Comparison of ENCODE assay signal across 1 cellular context in the genomic region with DNA sequence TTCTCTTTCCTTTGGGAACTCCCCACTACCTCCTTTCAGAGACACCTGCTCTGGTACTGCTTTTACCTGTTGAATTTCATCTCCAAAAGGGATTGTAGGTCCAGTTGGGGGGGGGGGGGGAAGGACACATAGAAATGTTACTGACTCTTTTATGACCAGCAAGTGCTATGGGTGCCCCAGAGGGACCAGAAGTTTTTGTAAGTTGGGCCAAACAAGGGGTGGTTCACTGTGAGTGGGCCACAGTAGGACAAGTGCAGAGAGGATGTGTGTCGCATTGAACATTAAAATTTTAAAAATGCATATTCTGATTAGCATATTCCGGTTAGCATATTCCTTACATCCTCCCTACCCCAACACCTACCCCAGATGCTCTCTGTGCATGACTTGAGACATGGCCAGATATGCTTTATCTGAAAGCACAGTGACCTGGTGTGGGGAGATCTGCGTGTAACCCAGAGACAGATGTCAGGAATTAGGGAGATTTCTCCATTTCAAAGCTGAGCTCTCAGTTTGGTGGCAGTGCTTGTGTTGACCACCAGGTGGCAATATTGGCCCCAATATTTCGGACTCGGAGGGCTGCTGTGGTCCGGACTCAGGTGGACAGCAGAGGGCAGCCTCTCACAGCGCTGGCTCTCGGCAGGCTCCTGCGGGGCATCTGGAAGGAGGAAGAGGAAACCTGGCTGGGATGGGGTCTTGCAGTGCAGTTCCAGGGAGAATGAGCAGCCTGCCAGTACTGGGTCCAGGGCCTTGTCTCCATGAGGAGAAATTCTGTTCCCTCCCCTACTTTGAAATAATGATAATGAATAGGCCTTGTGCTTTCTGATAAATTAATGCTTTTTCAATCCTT.
TF ChIP-seq lines count a peak whose summit lies in the region.

No MANE protein-coding gene starts in this region.

TF ChIP-seq in HepG2, 621 proteins besides CTCF, POLR2A, EP300 and RAD21 (continued from another document and continues in another):
- TF ChIP-seq TAF15 (IDR thresholded peaks at IDR 0.05; ENCODE audit: low read depth, low read length, poor library complexity, severe bottlenecking), result no peak
- TF ChIP-seq CHD4 (IDR thresholded peaks at IDR 0.05; ENCODE audit: borderline replicate concordance, low read length), result no peak
- TF ChIP-seq, protein P1, sequence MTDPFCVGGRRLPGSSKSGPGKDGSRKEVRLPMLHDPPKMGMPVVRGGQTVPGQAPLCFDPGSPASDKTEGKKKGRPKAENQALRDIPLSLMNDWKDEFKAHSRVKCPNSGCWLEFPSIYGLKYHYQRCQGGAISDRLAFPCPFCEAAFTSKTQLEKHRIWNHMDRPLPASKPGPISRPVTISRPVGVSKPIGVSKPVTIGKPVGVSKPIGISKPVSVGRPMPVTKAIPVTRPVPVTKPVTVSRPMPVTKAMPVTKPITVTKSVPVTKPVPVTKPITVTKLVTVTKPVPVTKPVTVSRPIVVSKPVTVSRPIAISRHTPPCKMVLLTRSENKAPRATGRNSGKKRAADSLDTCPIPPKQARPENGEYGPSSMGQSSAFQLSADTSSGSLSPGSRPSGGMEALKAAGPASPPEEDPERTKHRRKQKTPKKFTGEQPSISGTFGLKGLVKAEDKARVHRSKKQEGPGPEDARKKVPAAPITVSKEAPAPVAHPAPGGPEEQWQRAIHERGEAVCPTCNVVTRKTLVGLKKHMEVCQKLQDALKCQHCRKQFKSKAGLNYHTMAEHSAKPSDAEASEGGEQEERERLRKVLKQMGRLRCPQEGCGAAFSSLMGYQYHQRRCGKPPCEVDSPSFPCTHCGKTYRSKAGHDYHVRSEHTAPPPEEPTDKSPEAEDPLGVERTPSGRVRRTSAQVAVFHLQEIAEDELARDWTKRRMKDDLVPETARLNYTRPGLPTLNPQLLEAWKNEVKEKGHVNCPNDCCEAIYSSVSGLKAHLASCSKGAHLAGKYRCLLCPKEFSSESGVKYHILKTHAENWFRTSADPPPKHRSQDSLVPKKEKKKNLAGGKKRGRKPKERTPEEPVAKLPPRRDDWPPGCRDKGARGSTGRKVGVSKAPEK (CRISPR knock-in tag; IDR thresholded peaks at IDR 0.05; ENCODE audit: borderline replicate concordance), result peak; percentile 35; the same call in 1 of the 2 replicates
- TF ChIP-seq, protein P2, sequence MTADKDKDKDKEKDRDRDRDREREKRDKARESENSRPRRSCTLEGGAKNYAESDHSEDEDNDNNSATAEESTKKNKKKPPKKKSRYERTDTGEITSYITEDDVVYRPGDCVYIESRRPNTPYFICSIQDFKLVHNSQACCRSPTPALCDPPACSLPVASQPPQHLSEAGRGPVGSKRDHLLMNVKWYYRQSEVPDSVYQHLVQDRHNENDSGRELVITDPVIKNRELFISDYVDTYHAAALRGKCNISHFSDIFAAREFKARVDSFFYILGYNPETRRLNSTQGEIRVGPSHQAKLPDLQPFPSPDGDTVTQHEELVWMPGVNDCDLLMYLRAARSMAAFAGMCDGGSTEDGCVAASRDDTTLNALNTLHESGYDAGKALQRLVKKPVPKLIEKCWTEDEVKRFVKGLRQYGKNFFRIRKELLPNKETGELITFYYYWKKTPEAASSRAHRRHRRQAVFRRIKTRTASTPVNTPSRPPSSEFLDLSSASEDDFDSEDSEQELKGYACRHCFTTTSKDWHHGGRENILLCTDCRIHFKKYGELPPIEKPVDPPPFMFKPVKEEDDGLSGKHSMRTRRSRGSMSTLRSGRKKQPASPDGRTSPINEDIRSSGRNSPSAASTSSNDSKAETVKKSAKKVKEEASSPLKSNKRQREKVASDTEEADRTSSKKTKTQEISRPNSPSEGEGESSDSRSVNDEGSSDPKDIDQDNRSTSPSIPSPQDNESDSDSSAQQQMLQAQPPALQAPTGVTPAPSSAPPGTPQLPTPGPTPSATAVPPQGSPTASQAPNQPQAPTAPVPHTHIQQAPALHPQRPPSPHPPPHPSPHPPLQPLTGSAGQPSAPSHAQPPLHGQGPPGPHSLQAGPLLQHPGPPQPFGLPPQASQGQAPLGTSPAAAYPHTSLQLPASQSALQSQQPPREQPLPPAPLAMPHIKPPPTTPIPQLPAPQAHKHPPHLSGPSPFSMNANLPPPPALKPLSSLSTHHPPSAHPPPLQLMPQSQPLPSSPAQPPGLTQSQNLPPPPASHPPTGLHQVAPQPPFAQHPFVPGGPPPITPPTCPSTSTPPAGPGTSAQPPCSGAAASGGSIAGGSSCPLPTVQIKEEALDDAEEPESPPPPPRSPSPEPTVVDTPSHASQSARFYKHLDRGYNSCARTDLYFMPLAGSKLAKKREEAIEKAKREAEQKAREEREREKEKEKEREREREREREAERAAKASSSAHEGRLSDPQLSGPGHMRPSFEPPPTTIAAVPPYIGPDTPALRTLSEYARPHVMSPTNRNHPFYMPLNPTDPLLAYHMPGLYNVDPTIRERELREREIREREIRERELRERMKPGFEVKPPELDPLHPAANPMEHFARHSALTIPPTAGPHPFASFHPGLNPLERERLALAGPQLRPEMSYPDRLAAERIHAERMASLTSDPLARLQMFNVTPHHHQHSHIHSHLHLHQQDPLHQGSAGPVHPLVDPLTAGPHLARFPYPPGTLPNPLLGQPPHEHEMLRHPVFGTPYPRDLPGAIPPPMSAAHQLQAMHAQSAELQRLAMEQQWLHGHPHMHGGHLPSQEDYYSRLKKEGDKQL (CRISPR knock-in tag; IDR thresholded peaks at IDR 0.05; ENCODE audit: low read depth), result peak; percentile 39; the same call in 1 of the 2 replicates
- TF ChIP-seq, protein P3, sequence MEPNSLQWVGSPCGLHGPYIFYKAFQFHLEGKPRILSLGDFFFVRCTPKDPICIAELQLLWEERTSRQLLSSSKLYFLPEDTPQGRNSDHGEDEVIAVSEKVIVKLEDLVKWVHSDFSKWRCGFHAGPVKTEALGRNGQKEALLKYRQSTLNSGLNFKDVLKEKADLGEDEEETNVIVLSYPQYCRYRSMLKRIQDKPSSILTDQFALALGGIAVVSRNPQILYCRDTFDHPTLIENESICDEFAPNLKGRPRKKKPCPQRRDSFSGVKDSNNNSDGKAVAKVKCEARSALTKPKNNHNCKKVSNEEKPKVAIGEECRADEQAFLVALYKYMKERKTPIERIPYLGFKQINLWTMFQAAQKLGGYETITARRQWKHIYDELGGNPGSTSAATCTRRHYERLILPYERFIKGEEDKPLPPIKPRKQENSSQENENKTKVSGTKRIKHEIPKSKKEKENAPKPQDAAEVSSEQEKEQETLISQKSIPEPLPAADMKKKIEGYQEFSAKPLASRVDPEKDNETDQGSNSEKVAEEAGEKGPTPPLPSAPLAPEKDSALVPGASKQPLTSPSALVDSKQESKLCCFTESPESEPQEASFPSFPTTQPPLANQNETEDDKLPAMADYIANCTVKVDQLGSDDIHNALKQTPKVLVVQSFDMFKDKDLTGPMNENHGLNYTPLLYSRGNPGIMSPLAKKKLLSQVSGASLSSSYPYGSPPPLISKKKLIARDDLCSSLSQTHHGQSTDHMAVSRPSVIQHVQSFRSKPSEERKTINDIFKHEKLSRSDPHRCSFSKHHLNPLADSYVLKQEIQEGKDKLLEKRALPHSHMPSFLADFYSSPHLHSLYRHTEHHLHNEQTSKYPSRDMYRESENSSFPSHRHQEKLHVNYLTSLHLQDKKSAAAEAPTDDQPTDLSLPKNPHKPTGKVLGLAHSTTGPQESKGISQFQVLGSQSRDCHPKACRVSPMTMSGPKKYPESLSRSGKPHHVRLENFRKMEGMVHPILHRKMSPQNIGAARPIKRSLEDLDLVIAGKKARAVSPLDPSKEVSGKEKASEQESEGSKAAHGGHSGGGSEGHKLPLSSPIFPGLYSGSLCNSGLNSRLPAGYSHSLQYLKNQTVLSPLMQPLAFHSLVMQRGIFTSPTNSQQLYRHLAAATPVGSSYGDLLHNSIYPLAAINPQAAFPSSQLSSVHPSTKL (CRISPR knock-in tag; IDR thresholded peaks at IDR 0.05), result peak; percentile 85
- TF ChIP-seq ZNF143 (CRISPR knock-in tag; IDR thresholded peaks at IDR 0.05), result no peak
- no peak for TF ChIP-seq KLF13 (CRISPR knock-in tag; IDR thresholded peaks at IDR 0.05)
- peak; percentile 99 for TF ChIP-seq JARID2 (CRISPR knock-in tag; IDR thresholded peaks at IDR 0.05; ENCODE audit: insufficient replicate concordance)
- TF ChIP-seq, protein P4, sequence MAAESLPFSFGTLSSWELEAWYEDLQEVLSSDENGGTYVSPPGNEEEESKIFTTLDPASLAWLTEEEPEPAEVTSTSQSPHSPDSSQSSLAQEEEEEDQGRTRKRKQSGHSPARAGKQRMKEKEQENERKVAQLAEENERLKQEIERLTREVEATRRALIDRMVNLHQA (CRISPR knock-in tag; IDR thresholded peaks at IDR 0.05), result no peak
- no peak for TF ChIP-seq ZNF530 (CRISPR knock-in tag; IDR thresholded peaks at IDR 0.05; ENCODE audit: low read depth)
- TF ChIP-seq CEBPG (CRISPR knock-in tag; IDR thresholded peaks at IDR 0.05), result peak; percentile 69
- peak; percentile 43; the same call in 1 of the 2 replicates for TF ChIP-seq ZNF891 (CRISPR knock-in tag; IDR thresholded peaks at IDR 0.05)
- TF ChIP-seq, protein P5, sequence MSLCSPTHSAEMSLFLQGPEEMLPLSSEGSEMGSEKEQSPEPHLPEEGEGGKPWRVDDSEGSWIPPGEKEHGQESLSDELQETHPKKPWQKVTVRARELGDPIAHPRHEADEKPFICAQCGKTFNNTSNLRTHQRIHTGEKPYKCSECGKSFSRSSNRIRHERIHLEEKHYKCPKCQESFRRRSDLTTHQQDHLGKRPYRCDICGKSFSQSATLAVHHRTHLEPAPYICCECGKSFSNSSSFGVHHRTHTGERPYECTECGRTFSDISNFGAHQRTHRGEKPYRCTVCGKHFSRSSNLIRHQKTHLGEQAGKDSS (CRISPR knock-in tag; IDR thresholded peaks at IDR 0.05; ENCODE audit: borderline replicate concordance, low read depth), result peak; percentile 93; the same call in 1 of the 2 replicates
- TF ChIP-seq ZNF674 (CRISPR knock-in tag; IDR thresholded peaks at IDR 0.05; ENCODE audit: low read depth), result no peak
- no peak for TF ChIP-seq RBFOX2 (IDR thresholded peaks at IDR 0.05; ENCODE audit: low read depth, low read length)
- no peak for TF ChIP-seq SRF (IDR thresholded peaks at IDR 0.05; ENCODE audit: low read depth, low read length)
- no peak; the same call in 1 of the 2 replicates for TF ChIP-seq ZNF430 (CRISPR knock-in tag; IDR thresholded peaks at IDR 0.05)
- TF ChIP-seq, protein P6, sequence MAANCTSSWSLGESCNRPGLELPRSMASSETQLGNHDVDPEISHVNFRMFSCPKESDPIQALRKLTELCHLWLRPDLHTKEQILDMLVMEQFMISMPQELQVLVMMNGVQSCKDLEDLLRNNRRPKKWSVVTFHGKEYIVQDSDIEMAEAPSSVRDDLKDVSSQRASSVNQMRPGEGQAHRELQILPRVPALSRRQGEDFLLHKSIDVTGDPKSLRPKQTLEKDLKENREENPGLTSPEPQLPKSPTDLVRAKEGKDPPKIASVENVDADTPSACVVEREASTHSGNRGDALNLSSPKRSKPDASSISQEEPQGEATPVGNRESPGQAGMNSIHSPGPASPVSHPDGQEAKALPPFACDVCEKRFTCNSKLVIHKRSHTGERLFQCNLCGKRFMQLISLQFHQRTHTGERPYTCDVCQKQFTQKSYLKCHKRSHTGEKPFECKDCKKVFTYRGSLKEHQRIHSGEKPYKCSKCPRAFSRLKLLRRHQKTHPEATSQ (CRISPR knock-in tag; IDR thresholded peaks at IDR 0.05; ENCODE audit: borderline replicate concordance), result 0 out of 2 replicates have a peak, but pooled peaks have one; percentile 69
- no peak for TF ChIP-seq SSRP1 (CRISPR knock-in tag; IDR thresholded peaks at IDR 0.05)
- TF ChIP-seq, protein P7, sequence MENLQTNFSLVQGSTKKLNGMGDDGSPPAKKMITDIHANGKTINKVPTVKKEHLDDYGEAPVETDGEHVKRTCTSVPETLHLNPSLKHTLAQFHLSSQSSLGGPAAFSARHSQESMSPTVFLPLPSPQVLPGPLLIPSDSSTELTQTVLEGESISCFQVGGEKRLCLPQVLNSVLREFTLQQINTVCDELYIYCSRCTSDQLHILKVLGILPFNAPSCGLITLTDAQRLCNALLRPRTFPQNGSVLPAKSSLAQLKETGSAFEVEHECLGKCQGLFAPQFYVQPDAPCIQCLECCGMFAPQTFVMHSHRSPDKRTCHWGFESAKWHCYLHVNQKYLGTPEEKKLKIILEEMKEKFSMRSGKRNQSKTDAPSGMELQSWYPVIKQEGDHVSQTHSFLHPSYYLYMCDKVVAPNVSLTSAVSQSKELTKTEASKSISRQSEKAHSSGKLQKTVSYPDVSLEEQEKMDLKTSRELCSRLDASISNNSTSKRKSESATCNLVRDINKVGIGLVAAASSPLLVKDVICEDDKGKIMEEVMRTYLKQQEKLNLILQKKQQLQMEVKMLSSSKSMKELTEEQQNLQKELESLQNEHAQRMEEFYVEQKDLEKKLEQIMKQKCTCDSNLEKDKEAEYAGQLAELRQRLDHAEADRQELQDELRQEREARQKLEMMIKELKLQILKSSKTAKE (CRISPR knock-in tag; IDR thresholded peaks at IDR 0.05; ENCODE audit: borderline replicate concordance), result no peak
- no peak for TF ChIP-seq ZNF251 (CRISPR knock-in tag; IDR thresholded peaks at IDR 0.05)
- no peak for TF ChIP-seq SOX6 (IDR thresholded peaks at IDR 0.05)
- peak; percentile 46 for TF ChIP-seq SOX6 (CRISPR knock-in tag; IDR thresholded peaks at IDR 0.05)
- no peak for TF ChIP-seq MEIS1 (CRISPR knock-in tag; IDR thresholded peaks at IDR 0.05; ENCODE audit: borderline replicate concordance)
- no peak for TF ChIP-seq ZNF543 (CRISPR knock-in tag; IDR thresholded peaks at IDR 0.05)
- TF ChIP-seq, protein P8, sequence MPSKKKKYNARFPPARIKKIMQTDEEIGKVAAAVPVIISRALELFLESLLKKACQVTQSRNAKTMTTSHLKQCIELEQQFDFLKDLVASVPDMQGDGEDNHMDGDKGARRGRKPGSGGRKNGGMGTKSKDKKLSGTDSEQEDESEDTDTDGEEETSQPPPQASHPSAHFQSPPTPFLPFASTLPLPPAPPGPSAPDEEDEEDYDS (CRISPR knock-in tag; IDR thresholded peaks at IDR 0.05), result peak; percentile 83
- TF ChIP-seq ZNF468 (CRISPR knock-in tag; IDR thresholded peaks at IDR 0.05), result no peak
- peak; percentile 68; the same call in 1 of the 2 replicates for TF ChIP-seq GATAD1 (CRISPR knock-in tag; IDR thresholded peaks at IDR 0.05)
- TF ChIP-seq ZNF780A (CRISPR knock-in tag; IDR thresholded peaks at IDR 0.05), result no peak; the same call in 1 of the 2 replicates
- TF ChIP-seq ZNF563 (CRISPR knock-in tag; IDR thresholded peaks at IDR 0.05), result no peak
